In the genomic region with DNA sequence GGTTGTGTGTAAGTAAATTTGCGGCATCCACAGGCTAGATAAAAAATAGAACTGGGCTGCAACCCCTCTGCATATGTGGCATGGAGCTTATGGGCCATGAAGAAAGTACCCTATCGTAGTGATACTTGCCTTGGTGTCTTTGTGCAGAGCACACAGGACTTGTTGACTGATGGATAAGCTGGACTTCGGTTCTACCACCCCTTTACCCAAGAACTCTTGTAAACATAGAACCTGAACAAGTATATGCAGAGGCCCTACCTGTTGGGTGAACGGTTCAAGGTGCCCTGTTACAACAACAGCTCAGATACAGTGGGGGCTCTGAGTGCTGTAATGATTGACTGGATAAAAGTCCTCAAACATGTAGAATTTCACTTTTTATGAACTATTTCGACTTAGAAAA, we compare ENCODE assay signal across 1 cellular context.
TF ChIP-seq lines count a peak whose summit lies in the region.

No MANE protein-coding gene starts in this region.

TF ChIP-seq in HepG2, 621 proteins besides CTCF, POLR2A, EP300 and RAD21 (continued from another document and continues in another):
- TF ChIP-seq, protein P1, sequence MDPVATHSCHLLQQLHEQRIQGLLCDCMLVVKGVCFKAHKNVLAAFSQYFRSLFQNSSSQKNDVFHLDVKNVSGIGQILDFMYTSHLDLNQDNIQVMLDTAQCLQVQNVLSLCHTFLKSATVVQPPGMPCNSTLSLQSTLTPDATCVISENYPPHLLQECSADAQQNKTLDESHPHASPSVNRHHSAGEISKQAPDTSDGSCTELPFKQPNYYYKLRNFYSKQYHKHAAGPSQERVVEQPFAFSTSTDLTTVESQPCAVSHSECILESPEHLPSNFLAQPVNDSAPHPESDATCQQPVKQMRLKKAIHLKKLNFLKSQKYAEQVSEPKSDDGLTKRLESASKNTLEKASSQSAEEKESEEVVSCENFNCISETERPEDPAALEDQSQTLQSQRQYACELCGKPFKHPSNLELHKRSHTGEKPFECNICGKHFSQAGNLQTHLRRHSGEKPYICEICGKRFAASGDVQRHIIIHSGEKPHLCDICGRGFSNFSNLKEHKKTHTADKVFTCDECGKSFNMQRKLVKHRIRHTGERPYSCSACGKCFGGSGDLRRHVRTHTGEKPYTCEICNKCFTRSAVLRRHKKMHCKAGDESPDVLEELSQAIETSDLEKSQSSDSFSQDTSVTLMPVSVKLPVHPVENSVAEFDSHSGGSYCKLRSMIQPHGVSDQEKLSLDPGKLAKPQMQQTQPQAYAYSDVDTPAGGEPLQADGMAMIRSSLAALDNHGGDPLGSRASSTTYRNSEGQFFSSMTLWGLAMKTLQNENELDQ (CRISPR knock-in tag; IDR thresholded peaks at IDR 0.05; ENCODE audit: borderline replicate concordance), result no peak
- peak; percentile 94 for TF ChIP-seq SALL1 (CRISPR knock-in tag; IDR thresholded peaks at IDR 0.05)
- TF ChIP-seq, protein P2, sequence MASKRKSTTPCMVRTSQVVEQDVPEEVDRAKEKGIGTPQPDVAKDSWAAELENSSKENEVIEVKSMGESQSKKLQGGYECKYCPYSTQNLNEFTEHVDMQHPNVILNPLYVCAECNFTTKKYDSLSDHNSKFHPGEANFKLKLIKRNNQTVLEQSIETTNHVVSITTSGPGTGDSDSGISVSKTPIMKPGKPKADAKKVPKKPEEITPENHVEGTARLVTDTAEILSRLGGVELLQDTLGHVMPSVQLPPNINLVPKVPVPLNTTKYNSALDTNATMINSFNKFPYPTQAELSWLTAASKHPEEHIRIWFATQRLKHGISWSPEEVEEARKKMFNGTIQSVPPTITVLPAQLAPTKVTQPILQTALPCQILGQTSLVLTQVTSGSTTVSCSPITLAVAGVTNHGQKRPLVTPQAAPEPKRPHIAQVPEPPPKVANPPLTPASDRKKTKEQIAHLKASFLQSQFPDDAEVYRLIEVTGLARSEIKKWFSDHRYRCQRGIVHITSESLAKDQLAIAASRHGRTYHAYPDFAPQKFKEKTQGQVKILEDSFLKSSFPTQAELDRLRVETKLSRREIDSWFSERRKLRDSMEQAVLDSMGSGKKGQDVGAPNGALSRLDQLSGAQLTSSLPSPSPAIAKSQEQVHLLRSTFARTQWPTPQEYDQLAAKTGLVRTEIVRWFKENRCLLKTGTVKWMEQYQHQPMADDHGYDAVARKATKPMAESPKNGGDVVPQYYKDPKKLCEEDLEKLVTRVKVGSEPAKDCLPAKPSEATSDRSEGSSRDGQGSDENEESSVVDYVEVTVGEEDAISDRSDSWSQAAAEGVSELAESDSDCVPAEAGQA (IDR thresholded peaks at IDR 0.05; ENCODE audit: low read depth), result no peak
- TF ChIP-seq, protein P2 (CRISPR knock-in tag; IDR thresholded peaks at IDR 0.05; ENCODE audit: borderline replicate concordance), result no peak
- peak; percentile 40 for TF ChIP-seq STAG1 (CRISPR knock-in tag; IDR thresholded peaks at IDR 0.05)
- peak; percentile 97 for TF ChIP-seq HDAC2 (CRISPR knock-in tag; IDR thresholded peaks at IDR 0.05)
- TF ChIP-seq GATA4 (IDR thresholded peaks at IDR 0.05; ENCODE audit: borderline replicate concordance, low read depth), result no peak; the same call in 1 of the 2 replicates
- TF ChIP-seq, protein P3, sequence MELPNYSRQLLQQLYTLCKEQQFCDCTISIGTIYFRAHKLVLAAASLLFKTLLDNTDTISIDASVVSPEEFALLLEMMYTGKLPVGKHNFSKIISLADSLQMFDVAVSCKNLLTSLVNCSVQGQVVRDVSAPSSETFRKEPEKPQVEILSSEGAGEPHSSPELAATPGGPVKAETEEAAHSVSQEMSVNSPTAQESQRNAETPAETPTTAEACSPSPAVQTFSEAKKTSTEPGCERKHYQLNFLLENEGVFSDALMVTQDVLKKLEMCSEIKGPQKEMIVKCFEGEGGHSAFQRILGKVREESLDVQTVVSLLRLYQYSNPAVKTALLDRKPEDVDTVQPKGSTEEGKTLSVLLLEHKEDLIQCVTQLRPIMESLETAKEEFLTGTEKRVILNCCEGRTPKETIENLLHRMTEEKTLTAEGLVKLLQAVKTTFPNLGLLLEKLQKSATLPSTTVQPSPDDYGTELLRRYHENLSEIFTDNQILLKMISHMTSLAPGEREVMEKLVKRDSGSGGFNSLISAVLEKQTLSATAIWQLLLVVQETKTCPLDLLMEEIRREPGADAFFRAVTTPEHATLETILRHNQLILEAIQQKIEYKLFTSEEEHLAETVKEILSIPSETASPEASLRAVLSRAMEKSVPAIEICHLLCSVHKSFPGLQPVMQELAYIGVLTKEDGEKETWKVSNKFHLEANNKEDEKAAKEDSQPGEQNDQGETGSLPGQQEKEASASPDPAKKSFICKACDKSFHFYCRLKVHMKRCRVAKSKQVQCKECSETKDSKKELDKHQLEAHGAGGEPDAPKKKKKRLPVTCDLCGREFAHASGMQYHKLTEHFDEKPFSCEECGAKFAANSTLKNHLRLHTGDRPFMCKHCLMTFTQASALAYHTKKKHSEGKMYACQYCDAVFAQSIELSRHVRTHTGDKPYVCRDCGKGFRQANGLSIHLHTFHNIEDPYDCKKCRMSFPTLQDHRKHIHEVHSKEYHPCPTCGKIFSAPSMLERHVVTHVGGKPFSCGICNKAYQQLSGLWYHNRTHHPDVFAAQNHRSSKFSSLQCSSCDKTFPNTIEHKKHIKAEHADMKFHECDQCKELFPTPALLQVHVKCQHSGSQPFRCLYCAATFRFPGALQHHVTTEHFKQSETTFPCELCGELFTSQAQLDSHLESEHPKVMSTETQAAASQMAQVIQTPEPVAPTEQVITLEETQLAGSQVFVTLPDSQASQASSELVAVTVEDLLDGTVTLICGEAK (IDR thresholded peaks at IDR 0.05), result no peak
- TF ChIP-seq, protein P3 (CRISPR knock-in tag; IDR thresholded peaks at IDR 0.05), result no peak; the same call in 1 of the 2 replicates
- TF ChIP-seq TAF15 (IDR thresholded peaks at IDR 0.05; ENCODE audit: low read depth, low read length, poor library complexity, severe bottlenecking), result no peak
- no peak for TF ChIP-seq BRCA1 (CRISPR knock-in tag; IDR thresholded peaks at IDR 0.05)
- TF ChIP-seq ZNF563 (CRISPR knock-in tag; IDR thresholded peaks at IDR 0.05), result no peak
- TF ChIP-seq NR3C1 (CRISPR knock-in tag; IDR thresholded peaks at IDR 0.05), result no peak
- TF ChIP-seq, protein P4, sequence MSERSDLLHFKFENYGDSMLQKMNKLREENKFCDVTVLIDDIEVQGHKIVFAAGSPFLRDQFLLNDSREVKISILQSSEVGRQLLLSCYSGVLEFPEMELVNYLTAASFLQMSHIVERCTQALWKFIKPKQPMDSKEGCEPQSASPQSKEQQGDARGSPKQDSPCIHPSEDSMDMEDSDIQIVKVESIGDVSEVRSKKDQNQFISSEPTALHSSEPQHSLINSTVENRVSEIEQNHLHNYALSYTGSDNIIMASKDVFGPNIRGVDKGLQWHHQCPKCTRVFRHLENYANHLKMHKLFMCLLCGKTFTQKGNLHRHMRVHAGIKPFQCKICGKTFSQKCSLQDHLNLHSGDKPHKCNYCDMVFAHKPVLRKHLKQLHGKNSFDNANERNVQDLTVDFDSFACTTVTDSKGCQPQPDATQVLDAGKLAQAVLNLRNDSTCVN (CRISPR knock-in tag; IDR thresholded peaks at IDR 0.05; ENCODE audit: borderline replicate concordance), result peak; percentile 64; the same call in 1 of the 2 replicates
- TF ChIP-seq ZNF790 (CRISPR knock-in tag; IDR thresholded peaks at IDR 0.05; ENCODE audit: borderline replicate concordance), result no peak
- TF ChIP-seq RFXAP (CRISPR knock-in tag; IDR thresholded peaks at IDR 0.05; ENCODE audit: borderline replicate concordance), result peak; percentile 27; the same call in 1 of the 2 replicates
- TF ChIP-seq ZNF652 (CRISPR knock-in tag; IDR thresholded peaks at IDR 0.05; ENCODE audit: borderline replicate concordance, low read depth), result peak; percentile 64; the same call in 1 of the 2 replicates
- TF ChIP-seq, protein P5, sequence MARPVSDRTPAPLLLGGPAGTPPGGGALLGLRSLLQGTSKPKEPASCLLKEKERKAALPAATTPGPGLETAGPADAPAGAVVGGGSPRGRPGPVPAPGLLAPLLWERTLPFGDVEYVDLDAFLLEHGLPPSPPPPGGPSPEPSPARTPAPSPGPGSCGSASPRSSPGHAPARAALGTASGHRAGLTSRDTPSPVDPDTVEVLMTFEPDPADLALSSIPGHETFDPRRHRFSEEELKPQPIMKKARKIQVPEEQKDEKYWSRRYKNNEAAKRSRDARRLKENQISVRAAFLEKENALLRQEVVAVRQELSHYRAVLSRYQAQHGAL (CRISPR knock-in tag; IDR thresholded peaks at IDR 0.05; ENCODE audit: not compliant biosample characterization), result no peak
- TF ChIP-seq ZNF850 (CRISPR knock-in tag; conservative IDR thresholded peaks at IDR 0.05), result no peak
- peak; percentile 85 for TF ChIP-seq HDAC1 (CRISPR knock-in tag; IDR thresholded peaks at IDR 0.05)
- TF ChIP-seq, protein P6, sequence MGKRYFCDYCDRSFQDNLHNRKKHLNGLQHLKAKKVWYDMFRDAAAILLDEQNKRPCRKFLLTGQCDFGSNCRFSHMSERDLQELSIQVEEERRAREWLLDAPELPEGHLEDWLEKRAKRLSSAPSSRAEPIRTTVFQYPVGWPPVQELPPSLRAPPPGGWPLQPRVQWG (CRISPR knock-in tag; IDR thresholded peaks at IDR 0.05; ENCODE audit: borderline replicate concordance, low read depth), result no peak
- no peak for TF ChIP-seq ZNF776 (CRISPR knock-in tag; IDR thresholded peaks at IDR 0.05)
- TF ChIP-seq, protein P7, sequence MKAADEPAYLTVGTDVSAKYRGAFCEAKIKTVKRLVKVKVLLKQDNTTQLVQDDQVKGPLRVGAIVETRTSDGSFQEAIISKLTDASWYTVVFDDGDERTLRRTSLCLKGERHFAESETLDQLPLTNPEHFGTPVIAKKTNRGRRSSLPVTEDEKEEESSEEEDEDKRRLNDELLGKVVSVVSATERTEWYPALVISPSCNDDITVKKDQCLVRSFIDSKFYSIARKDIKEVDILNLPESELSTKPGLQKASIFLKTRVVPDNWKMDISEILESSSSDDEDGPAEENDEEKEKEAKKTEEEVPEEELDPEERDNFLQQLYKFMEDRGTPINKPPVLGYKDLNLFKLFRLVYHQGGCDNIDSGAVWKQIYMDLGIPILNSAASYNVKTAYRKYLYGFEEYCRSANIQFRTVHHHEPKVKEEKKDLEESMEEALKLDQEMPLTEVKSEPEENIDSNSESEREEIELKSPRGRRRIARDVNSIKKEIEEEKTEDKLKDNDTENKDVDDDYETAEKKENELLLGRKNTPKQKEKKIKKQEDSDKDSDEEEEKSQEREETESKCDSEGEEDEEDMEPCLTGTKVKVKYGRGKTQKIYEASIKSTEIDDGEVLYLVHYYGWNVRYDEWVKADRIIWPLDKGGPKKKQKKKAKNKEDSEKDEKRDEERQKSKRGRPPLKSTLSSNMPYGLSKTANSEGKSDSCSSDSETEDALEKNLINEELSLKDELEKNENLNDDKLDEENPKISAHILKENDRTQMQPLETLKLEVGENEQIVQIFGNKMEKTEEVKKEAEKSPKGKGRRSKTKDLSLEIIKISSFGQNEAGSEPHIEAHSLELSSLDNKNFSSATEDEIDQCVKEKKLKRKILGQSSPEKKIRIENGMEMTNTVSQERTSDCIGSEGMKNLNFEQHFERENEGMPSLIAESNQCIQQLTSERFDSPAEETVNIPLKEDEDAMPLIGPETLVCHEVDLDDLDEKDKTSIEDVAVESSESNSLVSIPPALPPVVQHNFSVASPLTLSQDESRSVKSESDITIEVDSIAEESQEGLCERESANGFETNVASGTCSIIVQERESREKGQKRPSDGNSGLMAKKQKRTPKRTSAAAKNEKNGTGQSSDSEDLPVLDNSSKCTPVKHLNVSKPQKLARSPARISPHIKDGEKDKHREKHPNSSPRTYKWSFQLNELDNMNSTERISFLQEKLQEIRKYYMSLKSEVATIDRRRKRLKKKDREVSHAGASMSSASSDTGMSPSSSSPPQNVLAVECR (CRISPR knock-in tag; IDR thresholded peaks at IDR 0.05; ENCODE audit: borderline replicate concordance), result peak; percentile 53; the same call in 1 of the 2 replicates
- no peak for TF ChIP-seq XBP1 (CRISPR knock-in tag; IDR thresholded peaks at IDR 0.05)
- no peak for TF ChIP-seq ONECUT2 (CRISPR knock-in tag; IDR thresholded peaks at IDR 0.05)
- TF ChIP-seq KLF12 (CRISPR knock-in tag; IDR thresholded peaks at IDR 0.05; ENCODE audit: borderline replicate concordance), result no peak
- TF ChIP-seq, protein P8, sequence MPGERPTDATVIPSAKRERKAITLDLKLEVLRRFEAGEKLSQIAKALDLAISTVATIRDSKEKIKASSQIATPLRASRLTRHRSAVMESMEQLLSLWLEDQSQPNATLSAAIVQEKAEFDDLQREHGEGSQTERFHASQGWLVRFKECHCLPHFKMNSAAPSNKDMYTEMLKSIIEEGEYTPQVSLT (CRISPR knock-in tag; IDR thresholded peaks at IDR 0.05; ENCODE audit: borderline replicate concordance, low read depth), result no peak
- TF ChIP-seq CCAR2 (optimal IDR thresholded peaks at IDR 0.05; ENCODE audit: low read depth, low read length), result no peak
